In the genomic region with DNA sequence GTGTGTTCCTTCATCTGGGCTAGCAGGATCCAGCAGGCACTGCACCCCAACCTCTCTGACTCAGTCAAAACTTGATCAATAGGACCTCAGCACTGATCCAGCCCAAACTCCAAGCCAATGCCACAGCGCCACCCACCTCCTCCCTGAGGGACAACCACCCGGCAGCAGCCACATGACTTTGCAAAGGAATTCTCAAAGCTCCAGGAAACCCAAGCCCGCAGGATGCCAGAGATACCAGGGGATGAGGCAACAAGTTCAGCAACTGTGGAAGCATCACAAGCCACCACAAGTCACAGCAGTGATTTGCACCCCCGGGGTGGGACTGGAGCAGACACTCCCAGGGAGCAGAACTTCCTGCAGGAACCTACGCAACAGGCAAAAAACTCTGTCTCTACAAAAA, we compare ENCODE assay signal across 8 cellular contexts. TPM values are rescaled to one million over a fixed set of nuclear protein-coding genes. Genes with fewer than 3 reads are reported as not detected.
DNase-seq lines count a peak whose midpoint lies in the region; ATAC-seq and TF ChIP-seq lines count a peak whose summit lies in the region.

No MANE protein-coding gene starts in this region.

- no peaks in the 10 kb centered on the region for H3K9me3 ChIP-seq in cardiac muscle cell (ENCODE audit: low read depth)
- H3K9me3 ChIP-seq in skeletal muscle satellite cell (replicated peaks; ENCODE audit: low read length) = no peaks in the 10 kb centered on the region

- ATAC-seq in GM19467 (IDR thresholded peaks at IDR 0.05; ENCODE audit: unreplicated experiment) = no peak

- peak overlapping the region; percentile 59 for H3K4me2 ChIP-seq in skeletal muscle satellite cell (ENCODE audit: low read length)

- H3K4me3 ChIP-seq in WI38 (ENCODE audit: low read depth, low read length) = no peak overlapping the region
- H3K4me3 ChIP-seq in cardiac muscle cell = no peak overlapping the region
- no peak overlapping the region for H3K4me3 ChIP-seq in skeletal muscle satellite cell (ENCODE audit: low read length)

- DNase-seq in cardiac muscle cell (ENCODE audit: low read depth in 1 of 2, low spot score in 1 of 2) (peak; percentile 78 to 94), middle frontal gyrus (ENCODE audit: extremely low spot score, low spot score) (no peak), NCI-H1105 treated with DMSO at 0.1 percent for 48 hours (lab: John Stamatoyannopoulos, UW) (no peak)
- DNase-seq in activated T-cell treated with anti-CD3 and anti-CD28 coated beads, Interleukin-2, amount 50 U/mL, for 1 hour = no peak

- peak overlapping the region; percentile 75 for H3K27ac ChIP-seq in cardiac muscle cell

- TF ChIP-seq CTCF in GM12874 (IDR thresholded peaks at IDR 0.05; ENCODE audit: insufficient read depth, low read depth, low read length) (0 out of 2 replicates have a peak, but pooled peaks have one; percentile 13), WI38 (IDR thresholded peaks at IDR 0.05; ENCODE audit: low read depth, low read length) (peak; percentile 58), cardiac muscle cell (IDR thresholded peaks at IDR 0.05; ENCODE audit: low read depth, low read length) (peak; percentile 68)

- H3K4me1 ChIP-seq in cardiac muscle cell (ENCODE audit: low read depth) (peaks cover 65% of the 10 kb centered on the region), skeletal muscle satellite cell (ENCODE audit: control insufficient read depth, insufficient read depth, low read length) (peaks cover 99% of the 10 kb centered on the region)

- H3K27me3 ChIP-seq in cardiac muscle cell (no peaks in the 10 kb centered on the region), skeletal muscle satellite cell (ENCODE audit: control insufficient read depth, insufficient read depth, low read length) (no peaks in the 10 kb centered on the region)

- peak overlapping the region; percentile 55 for H3K9ac ChIP-seq in skeletal muscle satellite cell (ENCODE audit: low read depth, low read length)

- H3K36me3 ChIP-seq in cardiac muscle cell (no peaks in the 10 kb centered on the region), skeletal muscle satellite cell (ENCODE audit: insufficient read depth, low read length) (peaks cover 14% of the 10 kb centered on the region)

RNA-seq across cellular contexts. Expression of a gene that starts 37.3 kb away (rescaled TPM):
- total RNA-seq in cardiac muscle cell = 167 and 169 TPM in 2 replicates
- 171 and 202 TPM in 2 replicates for polyA plus RNA-seq in cardiac muscle cell
- 110 and 141 TPM in 2 replicates for total RNA-seq in skeletal muscle satellite cell (2012; rRNA removed)

Comparison
In these comparisons a context has a peak if more than half of its experiments do, and no peak if none do; other contexts are left out.
1. CTCF ChIP-seq: peak in every context shown above with its lines; median percentile 68 in cardiac muscle cell; 58 in WI38; 13 in GM12874.
2. DNase-seq: peak in cardiac muscle cell (2 of 2); none in activated T-cell treated with anti-CD3 and anti-CD28 coated beads, Interleukin-2, amount 50 U/mL, for 1 hour (single experiment), middle frontal gyrus (single experiment) and NCI-H1105 treated with DMSO at 0.1 percent for 48 hours (single experiment).